In the genomic region with DNA sequence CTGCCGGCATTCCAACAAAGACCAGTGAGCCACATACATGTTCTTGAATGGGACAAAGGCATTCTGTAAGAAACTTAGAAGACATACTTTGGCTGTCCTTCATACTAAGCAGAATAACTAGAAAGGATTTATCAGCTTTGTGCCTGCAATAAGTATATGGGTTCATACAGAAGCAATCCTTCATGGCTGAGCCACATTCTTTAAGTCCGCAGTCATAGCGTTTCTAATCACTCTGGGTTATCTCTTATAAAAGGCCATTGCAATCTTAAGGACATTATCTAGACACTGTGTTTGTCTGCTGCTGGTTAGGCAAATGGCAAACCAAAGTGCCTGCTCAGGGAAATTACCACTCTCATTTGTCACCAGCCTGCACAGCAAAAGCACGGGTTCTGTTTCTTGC, we compare ENCODE assay signal across 22 cellular contexts.
"Had no signal": no experiment of that assay in that cellular context is flagged by ENCODE, and none has a peak within 500 bp of the region (broad histone marks: within the 10 kb centered on the region; RNA-seq: fewer than 3 reads in every experiment).

No MANE protein-coding gene starts in this region.

- H3K4me3 ChIP-seq: colonic mucosa, coronary artery, dorsolateral prefrontal cortex, esophagus squamous epithelium, gastrocnemius medialis, gastroesophageal sphincter, heart left ventricle, heart right ventricle had no signal

- H3K27ac ChIP-seq: colonic mucosa, coronary artery, dorsolateral prefrontal cortex, epithelial cell of prostate, esophagus squamous epithelium, foreskin keratinocyte, gastrocnemius medialis, gastroesophageal sphincter, heart left ventricle, heart right ventricle had no signal

- H3K36me3 ChIP-seq: colonic mucosa, esophagus squamous epithelium, gastrocnemius medialis, gastroesophageal sphincter, heart left ventricle, heart right ventricle had no signal

- H3K27me3 ChIP-seq: colonic mucosa, esophagus squamous epithelium, foreskin keratinocyte, gastrocnemius medialis, gastroesophageal sphincter, heart left ventricle, heart right ventricle had no signal

- DNase-seq: colonic mucosa; cortex of kidney; dermis blood vessel endothelial cell; dorsolateral prefrontal cortex; effector CD4-positive, alpha-beta T cell; effector CD8-positive, alpha-beta T cell; effector memory CD4-positive, alpha-beta T cell; effector memory CD8-positive, alpha-beta T cell; endodermal cell; erythroblast; esophagus squamous epithelium; foreskin fibroblast; foreskin keratinocyte; foreskin melanocyte; gastrocnemius medialis; glutamatergic neuron; head of caudate nucleus; heart left ventricle; heart right ventricle had no signal

- H3K4me1 ChIP-seq: colonic mucosa, esophagus squamous epithelium, foreskin keratinocyte, gastrocnemius medialis, gastroesophageal sphincter, heart left ventricle, heart right ventricle had no signal

- H3K9me3 ChIP-seq: colonic mucosa, esophagus squamous epithelium, gastrocnemius medialis, gastroesophageal sphincter had no signal
